In genomic region chr3:39061228-39061627, GRCh38 we compare ENCODE assay signal across 5 cellular contexts. TPM values are rescaled to one million over a fixed set of nuclear protein-coding genes. Genes with fewer than 3 reads are reported as not detected.
"Had no signal": no experiment of that assay in that cellular context is flagged by ENCODE, and none has a peak within 500 bp of the region (broad histone marks: within the 10 kb centered on the region; RNA-seq: fewer than 3 reads in every experiment).

No MANE protein-coding gene starts in this region.

RNA-seq across cellular contexts. Expression of gene SCN11A, which starts 9.5 kb away (rescaled TPM):
- total RNA-seq: osteoblast had no signal
- polyA plus RNA-seq: naive thymus-derived CD4-positive, alpha-beta T cell; naive thymus-derived CD8-positive, alpha-beta T cell; right cardiac atrium; smooth muscle cell had no signal
